ENCODE assay signal across 19 cellular contexts in genomic region chr10:48206470-48207250, GRCh38.
DNase-seq lines count a peak whose midpoint lies in the region; FAIRE-seq and TF ChIP-seq lines count a peak whose summit lies in the region.
"Had no signal": no experiment of that assay in that cellular context is flagged by ENCODE, and none has a peak within 500 bp of the region (broad histone marks: within the 10 kb centered on the region; RNA-seq: fewer than 3 reads in every experiment).

No MANE protein-coding gene starts in this region.

- DNase-seq in Caki2 (ENCODE audit: low read depth) = peak; percentile 43
- DNase-seq in RCC 7860 (ENCODE audit: low spot score) = no peak
- no peak for DNase-seq in kidney
- DNase-seq in RWPE1 (ENCODE audit: low spot score) = no peak
- DNase-seq in germinal center (ENCODE audit: low spot score) = no peak
- no peak for DNase-seq in DMS 273 treated with DMSO at 0.1 percent for 48 hours (lab: John Stamatoyannopoulos, UW)
- DNase-seq: DMS79 treated with DMSO at 0.1 percent for 48 hours; KG1; NCI-H1105 treated with DMSO at 0.1 percent for 48 hours; NCI-H2029 treated with DMSO at 0.1 percent for 48 hours; NCI-H226; NCI-H524; NCI-H774; NK-92 treated with Interleukin-12 subunit alpha and Interleukin-12 subunit beta, amount 100 ng/mL, for 24 hours had no signal

- H3K27ac ChIP-seq in kidney (ENCODE audit: low read depth in 2 of 2, low read length in 2 of 2) (peak overlapping the region; percentile 30 to 32), RWPE1 (no peak overlapping the region)
- H3K27ac ChIP-seq: SJSA1 had no signal

- no peaks in the 10 kb centered on the region for H3K9me3 ChIP-seq in kidney (ENCODE audit: control insufficient read depth in 1 of 2, low read length in 2 of 2)
- H3K9me3 ChIP-seq: HAP-1, SJSA1 had no signal

- CTCF ChIA-PET in RWPE1 (lab: Yijun Ruan, JAX) = no interaction called here

- POLR2A ChIA-PET in RWPE1 (lab: Yijun Ruan, JAX; ENCODE audit: low non-redundant PET) = no interaction called here

- H3K27me3 Mint-ChIP-seq in nephron (ENCODE audit: low read depth) = no peaks in the 10 kb centered on the region

- H3K4me3 Mint-ChIP-seq in nephron = no peak overlapping the region
- H3K4me3 Mint-ChIP-seq: B cell had no signal

- H3K4me1 Mint-ChIP-seq in nephron = no peaks in the 10 kb centered on the region

- intact Hi-C loops in kidney (cut with DNase I) = no loop called here

- no peak for TF ChIP-seq CTCF in kidney (IDR thresholded peaks at IDR 0.05; ENCODE audit: borderline replicate concordance, extremely low read depth, insufficient read depth)
- TF ChIP-seq CTCF in nephron (IDR thresholded peaks at IDR 0.05; ENCODE audit: unreplicated experiment in 3 of 3) = no peak
- no peak for TF ChIP-seq CTCF in RWPE1 (conservative IDR thresholded peaks at IDR 0.05; ENCODE audit: low read depth)

- no peaks in the 10 kb centered on the region for H3K36me3 Mint-ChIP-seq in nephron (ENCODE audit: low read depth)

- H3K9ac ChIP-seq in kidney (ENCODE audit: low read length in 2 of 2) = no peak overlapping the region

- H3K9me3 Mint-ChIP-seq in nephron = no peaks in the 10 kb centered on the region

- H3K4me3 ChIP-seq in kidney (ENCODE audit: low read length in 2 of 2) = peak overlapping the region in 1 of 2 donors; percentile 16
- H3K4me3 ChIP-seq: HAP-1, SJSA1 had no signal

- H3K4me1 ChIP-seq in kidney (ENCODE audit: control insufficient read depth in 1 of 2, insufficient read depth in 1 of 2, low read depth in 1 of 2, low read length in 2 of 2) = peaks cover 0 to 3% of the 10 kb centered on the region in 2 donors
- H3K4me1 ChIP-seq: HAP-1, SJSA1 had no signal

- H3K27ac Mint-ChIP-seq in nephron = peak overlapping the region; percentile 51 to 65 (median 57)
- H3K27ac Mint-ChIP-seq: B cell had no signal

- peak; percentile 62 for FAIRE-seq in RCC 7860 (lab: Jason Lieb, UNC)
- FAIRE-seq in kidney (lab: Jason Lieb, UNC) = no peak
- FAIRE-seq: A204.1 had no signal

- H3K36me3 ChIP-seq in kidney (ENCODE audit: control insufficient read depth in 1 of 2, insufficient read depth in 2 of 2, low read length in 2 of 2) = no peaks in the 10 kb centered on the region
- H3K36me3 ChIP-seq: HAP-1, SJSA1 had no signal

- in situ Hi-C loops in Caki2 (cut with HindIII; ENCODE audit: low pct_unique_long_range_greater_than_20kb, low sequenced_read_pairs) = no loop called here
